Comparison of ENCODE assay signal across 9 cellular contexts in the genomic region with DNA sequence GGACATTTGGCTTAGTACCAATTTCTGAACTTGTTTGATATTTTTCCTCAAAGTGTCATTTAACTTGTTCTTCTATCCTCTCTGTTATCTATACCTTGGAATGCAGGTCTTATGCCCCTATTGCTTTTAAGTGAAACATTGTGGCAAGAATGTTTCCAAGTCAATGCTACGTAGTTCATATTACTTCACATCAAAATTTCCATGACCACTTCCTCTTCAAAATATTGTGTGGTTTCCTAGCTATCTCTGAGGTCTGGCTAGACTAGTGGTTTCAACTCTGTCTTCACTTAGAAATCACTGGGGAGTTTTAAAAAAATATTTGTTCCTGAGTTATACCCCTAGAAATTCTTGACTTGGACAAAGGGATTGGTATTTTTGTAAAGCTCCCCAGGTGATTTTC. TPM values are rescaled to one million over a fixed set of nuclear protein-coding genes. Genes with fewer than 3 reads are reported as not detected.
DNase-seq lines count a peak whose midpoint lies in the region; ATAC-seq and TF ChIP-seq lines count a peak whose summit lies in the region.
"Had no signal": no experiment of that assay in that cellular context is flagged by ENCODE, and none has a peak within 500 bp of the region (broad histone marks: within the 10 kb centered on the region; RNA-seq: fewer than 3 reads in every experiment).

No MANE protein-coding gene starts in this region.

- H3K27me3 ChIP-seq in naive thymus-derived CD4-positive, alpha-beta T cell (ENCODE audit: control insufficient read depth in 2 of 2, insufficient read depth in 2 of 2, low read length in 2 of 2): no peaks in the 10 kb centered on the region
- no peaks in the 10 kb centered on the region for H3K27me3 ChIP-seq in A673 (replicated peaks; ENCODE audit: insufficient read depth, low read depth, low read length, poor library complexity)

- H3K27ac ChIP-seq in VCaP (peak overlapping the region; percentile 31; the same call in 1 of the 2 replicates), A673 (ENCODE audit: low read depth, low read length, poor library complexity, severe bottlenecking) (no peak overlapping the region)
- H3K27ac ChIP-seq in naive thymus-derived CD4-positive, alpha-beta T cell (ENCODE audit: low read depth, low read length): peak overlapping the region; percentile 69
- H3K27ac ChIP-seq: PC-9 had no signal

- no peaks in the 10 kb centered on the region for H3K36me3 ChIP-seq in naive thymus-derived CD4-positive, alpha-beta T cell (ENCODE audit: control insufficient read depth in 2 of 3, insufficient read depth in 3 of 3, low read length in 3 of 3)
- no peaks in the 10 kb centered on the region for H3K36me3 ChIP-seq in A673 (ENCODE audit: insufficient read depth, low read length, poor library complexity, severe bottlenecking)

- H3K36me3 Mint-ChIP-seq in naive thymus-derived CD4-positive, alpha-beta T cell: peaks cover 0 to 26% (median 5%) of the 10 kb centered on the region in 5 donors

- peaks cover 2 to 28% (median 9%) of the 10 kb centered on the region in 11 donors for H3K9me3 Mint-ChIP-seq in naive thymus-derived CD4-positive, alpha-beta T cell

- CTCF ChIA-PET in naive thymus-derived CD4-positive, alpha-beta T cell (lab: Charles Lee): interaction anchor here (0.7 to 4.9 kb wide), 5 partner anchors 11 to 24 kb away, joined by 3 to 29 read pairs (median 3); partner anchors contain the start of gene RASGEF1B
- CTCF ChIA-PET in A673 (lab: Charles Lee): no interaction called here

- no peaks in the 10 kb centered on the region for H3K27me3 Mint-ChIP-seq in naive thymus-derived CD4-positive, alpha-beta T cell

- peaks cover 27 to 39% of the 10 kb centered on the region in 2 donors for H3K4me1 ChIP-seq in naive thymus-derived CD4-positive, alpha-beta T cell (ENCODE audit: control insufficient read depth in 2 of 2, insufficient read depth in 2 of 2, low read length in 2 of 2)
- no peaks in the 10 kb centered on the region for H3K4me1 ChIP-seq in A673 (ENCODE audit: insufficient read depth, low read length, poor library complexity, severe bottlenecking)

- DNase-seq in naive thymus-derived CD4-positive, alpha-beta T cell: peak in 7 of 9 donors; percentile 67 to 91 (median 86)
- DNase-seq in A673 (ENCODE audit: low spot score): no peak
- DNase-seq in stimulated activated CD4-positive, alpha-beta T cell treated with anti-CD3 and anti-CD28 coated beads, Interleukin-2, amount 100 ng/mL, for 48 hours: no peak
- no peak for DNase-seq in EL
- DNase-seq in activated CD8-positive, alpha-beta memory T cell treated with anti-CD3 and anti-CD28 coated beads, Interleukin-2, amount 50 U/mL, for 4 hours: no peak

- peak; percentile 66 for ATAC-seq in GM18511 (IDR thresholded peaks at IDR 0.05; ENCODE audit: unreplicated experiment)
- peak; percentile 83 for ATAC-seq in HG03378 (IDR thresholded peaks at IDR 0.05; ENCODE audit: unreplicated experiment)
- peak; percentile 93 for ATAC-seq in naive thymus-derived CD4-positive, alpha-beta T cell

- intact Hi-C loops in naive thymus-derived CD4-positive, alpha-beta T cell (cut with micrococcal nuclease): loop anchor here (1.0 to 10.0 kb wide), 14 partner anchors 13 to 1993 kb away; partner anchors contain the start of genes HNRNPD (in 2 of the 2), ABRAXAS1 (in 1 of the 2), ANTXR2 (in 1 of the 2) and ENOPH1 (in 1 of the 2)
- intact Hi-C loops in A673 (cut with micrococcal nuclease; ENCODE audit: unreplicated experiment): no loop called here

- no peaks in the 10 kb centered on the region for H3K9me3 ChIP-seq in naive thymus-derived CD4-positive, alpha-beta T cell (ENCODE audit: control insufficient read depth in 2 of 3, low read length in 3 of 3)
- H3K9me3 ChIP-seq in A673 (ENCODE audit: low read depth, low read length, poor library complexity, severe bottlenecking): no peaks in the 10 kb centered on the region

- POLR2A ChIA-PET in naive thymus-derived CD4-positive, alpha-beta T cell (lab: Charles Lee): interaction anchor here (0.7 to 5.0 kb wide), 7 partner anchors 10 to 1466 kb away, joined by 3 to 59 read pairs (median 4); partner anchors contain the start of gene RASGEF1B
- POLR2A ChIA-PET in A673 (lab: Charles Lee; ENCODE audit: low non-redundant PET): no interaction called here

- peak overlapping the region; percentile 1 to 91 (median 63) for H3K4me3 Mint-ChIP-seq in naive thymus-derived CD4-positive, alpha-beta T cell

- TF ChIP-seq CTCF in VCaP (conservative IDR thresholded peaks at IDR 0.05) (no peak), A673 (conservative IDR thresholded peaks at IDR 0.05; ENCODE audit: low read depth, low read length) (no peak)

- H3K4me3 ChIP-seq in naive thymus-derived CD4-positive, alpha-beta T cell (ENCODE audit: low read length): no peak overlapping the region
- H3K4me3 ChIP-seq in A673 (ENCODE audit: low read depth, low read length, poor library complexity, severe bottlenecking): no peak overlapping the region
- H3K4me3 ChIP-seq: PC-9 had no signal

- H3K4me1 Mint-ChIP-seq in naive thymus-derived CD4-positive, alpha-beta T cell: peaks cover 27 to 59% (median 49%) of the 10 kb centered on the region in 7 donors

- peak overlapping the region; percentile 87 to 100 (median 97) for H3K27ac Mint-ChIP-seq in naive thymus-derived CD4-positive, alpha-beta T cell

- BruUV-seq in A673 (replicated peaks; lab: Mats Ljungman, UMichigan): no TSS peak

RNA-seq across cellular contexts. Expression of gene RASGEF1B, which starts 20.2 kb away (rescaled TPM):
- total RNA-seq in naive thymus-derived CD4-positive, alpha-beta T cell: 10 to 100 TPM in 4 of 5 experiments, 1 to 10 TPM in 1; 1.1 to 82.5 (median 11.5) TPM
- 1 to 10 TPM; 5.2 to 8.1 TPM for polyA plus RNA-seq in naive thymus-derived CD4-positive, alpha-beta T cell
- 6.4 and 8.1 TPM in 2 replicates for total RNA-seq in A673 (2021)

Comparison
In these comparisons a context has a peak if more than half of its experiments do, and no peak if none do; other contexts are left out.
1. DNase-seq: peak in naive thymus-derived CD4-positive, alpha-beta T cell (7 of 9); none in A673 (single experiment), stimulated activated CD4-positive, alpha-beta T cell treated with anti-CD3 and anti-CD28 coated beads, Interleukin-2, amount 100 ng/mL, for 48 hours (0 of 2), EL (single experiment) and activated CD8-positive, alpha-beta memory T cell treated with anti-CD3 and anti-CD28 coated beads, Interleukin-2, amount 50 U/mL, for 4 hours (single experiment).
2. Peak in every context shown above with its lines, with median percentiles within 50 percentile points of each other: ATAC-seq.